Comparison of ENCODE assay signal across 9 cellular contexts in genomic region chr16:87541004-87541881, GRCh38. TPM values are rescaled to one million over a fixed set of nuclear protein-coding genes. Genes with fewer than 3 reads are reported as not detected.
DNase-seq lines count a peak whose midpoint lies in the region; ATAC-seq and TF ChIP-seq lines count a peak whose summit lies in the region.
"Had no signal": no experiment of that assay in that cellular context is flagged by ENCODE, and none has a peak within 500 bp of the region (broad histone marks: within the 10 kb centered on the region; RNA-seq: fewer than 3 reads in every experiment).

No MANE protein-coding gene starts in this region.

- H3K4me1 Mint-ChIP-seq in natural killer cell = peaks cover 8 to 10% of the 10 kb centered on the region in 2 donors

- intact Hi-C loops in lower lobe of right lung (cut with DNase I) (no loop called here), uterus (cut with DNase I; ENCODE audit: low total_unique reads) (loop anchor here (5.0 kb wide), 1 partner anchor 124 kb away; no protein-coding TSS in a partner anchor), natural killer cell (cut with micrococcal nuclease) (no loop called here)

- no peak overlapping the region for H3K4me3 Mint-ChIP-seq in natural killer cell

- TF ChIP-seq POLR2A in uterus (IDR thresholded peaks at IDR 0.05) = no peak

- H3K9me3 Mint-ChIP-seq in natural killer cell = no peaks in the 10 kb centered on the region

- peaks cover 33% of the 10 kb centered on the region for H3K27me3 ChIP-seq in lower lobe of right lung (ENCODE audit: low read depth)
- no peaks in the 10 kb centered on the region for H3K27me3 ChIP-seq in thoracic aorta (replicated peaks; ENCODE audit: insufficient read depth)
- peaks cover 0 to 13% of the 10 kb centered on the region in 2 donors for H3K27me3 ChIP-seq in uterus

- H3K27ac Mint-ChIP-seq in natural killer cell = no peak overlapping the region

- TF ChIP-seq CTCF in lower lobe of right lung (IDR thresholded peaks at IDR 0.05) (no peak), thoracic aorta (IDR thresholded peaks at IDR 0.05) (peak; percentile 14), uterus (IDR thresholded peaks at IDR 0.05) (no peak), natural killer cell (IDR thresholded peaks at IDR 0.05) (no peak)

- H3K4me1 ChIP-seq in lower lobe of right lung (no peaks in the 10 kb centered on the region), thoracic aorta (ENCODE audit: control insufficient read depth in 1 of 2, low read depth in 2 of 2) (peaks cover 18 to 53% of the 10 kb centered on the region in 2 donors), uterus (no peaks in the 10 kb centered on the region)

- no peaks in the 10 kb centered on the region for H3K36me3 Mint-ChIP-seq in natural killer cell

- H3K27ac ChIP-seq in lower lobe of right lung = peak overlapping the region; percentile 46
- H3K27ac ChIP-seq in thoracic aorta = peak overlapping the region; percentile 92 to 94
- no peak overlapping the region for H3K27ac ChIP-seq in uterus
- H3K27ac ChIP-seq: epithelial cell of prostate had no signal

- peaks cover 36% of the 10 kb centered on the region in 2 donors for H3K27me3 Mint-ChIP-seq in natural killer cell (ENCODE audit: low read depth in 2 of 2)

- H3K9me3 ChIP-seq in lower lobe of right lung (peaks cover 3% of the 10 kb centered on the region), thoracic aorta (no peaks in the 10 kb centered on the region), uterus (no peaks in the 10 kb centered on the region)

- DNase-seq in NCI-H345 (lab: John Stamatoyannopoulos, UW) (peak; percentile 5), NCI-H345 treated with DMSO at 0.1 percent for 48 hours (lab: John Stamatoyannopoulos, UW; ENCODE audit: unreplicated experiment) (no peak), cerebellum (ENCODE audit: low spot score) (peak; percentile 50), lower lobe of right lung (no peak), thoracic aorta (ENCODE audit: low spot score) (peak; percentile 67), NCI-H2196 (lab: John Stamatoyannopoulos, UW; ENCODE audit: unreplicated experiment) (no peak), uterus (no peak), natural killer cell (no peak)

- ATAC-seq in lower lobe of right lung = peak in 1 of 2 donors; percentile 21
- ATAC-seq in thoracic aorta (ENCODE audit: insufficient number of reproducible peaks, low FRiP score, low read depth) = peak; percentile 77
- no peak for ATAC-seq in natural killer cell

- H3K4me3 ChIP-seq in lower lobe of right lung = no peak overlapping the region
- H3K4me3 ChIP-seq in thoracic aorta = peak overlapping the region; percentile 68
- H3K4me3 ChIP-seq in uterus = no peak overlapping the region

- no peaks in the 10 kb centered on the region for H3K36me3 ChIP-seq in lower lobe of right lung
- no peaks in the 10 kb centered on the region for H3K36me3 ChIP-seq in thoracic aorta
- H3K36me3 ChIP-seq in uterus = no peaks in the 10 kb centered on the region

RNA-seq across cellular contexts. Expression of gene ZCCHC14, which starts 48.4 kb away (rescaled TPM):
- 45.1 TPM for total RNA-seq in cerebellum
- total RNA-seq in lower lobe of right lung = 23.9 TPM
- total RNA-seq in thoracic aorta = 10 to 100 TPM; 33.0 to 45.6 TPM
- total RNA-seq in uterus = 10 to 100 TPM in 3 of 4 donors, 1 to 10 TPM in 1; 9.2 to 33.0 (median 20.6) TPM
- total RNA-seq in natural killer cell = 10 to 100 TPM; 12.2 to 20.9 (median 19.2) TPM

Comparison
In these comparisons a context has a peak if more than half of its experiments do, and no peak if none do; other contexts are left out.
1. DNase-seq: peak in NCI-H345 (single experiment), cerebellum (single experiment) and thoracic aorta (single experiment); none in NCI-H345 treated with DMSO at 0.1 percent for 48 hours (single experiment), lower lobe of right lung (single experiment), NCI-H2196 (single experiment), uterus (0 of 2) and natural killer cell (single experiment).
2. H3K27ac ChIP-seq: peak in lower lobe of right lung (single experiment) and thoracic aorta (2 of 2); none in uterus (0 of 2).